Comparison of ENCODE assay signal across 15 cellular contexts in the genomic region with DNA sequence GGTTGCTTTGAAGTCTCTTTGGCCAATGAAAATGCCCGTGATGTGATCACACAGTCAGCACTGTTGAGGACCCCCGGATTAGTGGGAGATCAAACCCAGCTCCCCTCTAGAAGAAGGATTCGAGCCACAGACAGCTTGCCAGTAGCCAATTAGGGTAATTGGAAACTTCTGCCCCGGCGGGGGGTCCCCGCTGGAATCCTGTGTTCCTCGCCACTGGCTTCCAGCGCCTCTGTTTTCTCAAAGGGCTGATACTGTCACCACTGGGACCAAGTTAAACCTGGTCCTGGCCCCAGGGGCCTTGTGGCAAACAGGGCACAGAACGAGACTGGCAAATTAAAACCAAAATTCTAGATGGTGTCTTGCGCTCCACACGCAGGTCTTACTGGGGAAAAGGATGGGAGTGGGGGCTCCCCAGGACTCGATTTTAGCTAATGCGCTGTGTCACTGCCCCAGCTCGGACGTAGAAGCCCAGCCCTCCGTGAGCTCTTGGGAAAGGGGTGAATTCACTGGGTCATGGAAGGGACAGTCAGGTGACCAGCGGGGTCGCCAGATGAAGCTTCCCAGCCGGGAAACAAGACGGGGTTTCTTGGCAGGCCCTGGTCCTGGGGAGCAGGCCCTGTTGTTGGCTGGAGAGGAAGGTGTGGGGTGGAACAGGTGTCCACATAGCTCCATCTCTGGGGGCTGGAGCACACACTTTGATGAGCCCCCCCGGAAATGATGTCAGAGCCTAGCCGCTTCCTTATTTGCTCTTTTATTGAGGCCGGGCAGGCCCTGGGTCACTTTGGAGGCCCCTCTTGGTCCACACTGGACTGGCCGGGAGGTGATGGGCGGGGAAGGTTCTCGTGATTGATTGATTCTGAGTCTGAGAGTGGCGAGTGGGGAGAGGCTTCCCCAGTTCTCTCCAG.
DNase-seq lines count a peak whose midpoint lies in the region; ATAC-seq and TF ChIP-seq lines count a peak whose summit lies in the region.
"Had no signal": no experiment of that assay in that cellular context is flagged by ENCODE, and none has a peak within 500 bp of the region (broad histone marks: within the 10 kb centered on the region; RNA-seq: fewer than 3 reads in every experiment).

No MANE protein-coding gene starts in this region.

- H3K9ac ChIP-seq in BLaER1 treated with 17β-estradiol and CSF1 and Interleukin-3, amounts not matched to agents 10 nM and 100 nM, result peak overlapping the region in 2 of 11 experiments; percentile 15; a peak in 1 of 22 replicates

- H4K20me1 ChIP-seq in BLaER1 treated with 17β-estradiol and CSF1 and Interleukin-3, amounts not matched to agents 10 nM and 100 nM, result no peaks in the 10 kb centered on the region

- CTCF ChIA-PET in activated CD8-positive, alpha-beta T cell treated with anti-CD3 and anti-CD28 coated beads for 36 hours (lab: Charles Lee), result interaction anchor here (1.2 kb wide), 1 partner anchor 84 kb away, joined by 3 read pairs; no protein-coding TSS in a partner anchor

- H3K27ac Mint-ChIP-seq in nephron progenitor cell (peak overlapping the region; percentile 96), endothelial cell (ENCODE audit: unreplicated experiment) (no peak overlapping the region)
- H3K27ac Mint-ChIP-seq in activated CD8-positive, alpha-beta T cell treated with anti-CD3 and anti-CD28 coated beads for 36 hours, result no peak overlapping the region
- H3K27ac Mint-ChIP-seq: activated CD4-positive, alpha-beta T cell treated with anti-CD3 and anti-CD28 coated beads for 36 hours; activated naive CD8-positive, alpha-beta T cell; B cell; T-helper 1 cell treated with Interleukin-12 subunit alpha and Interleukin-12 subunit beta and Interleukin-4 antibody, amounts not matched to agents 30 μg/mL and 1 μg/mL, for 36 hours had no signal

- peak overlapping the region; percentile 58 for H3K4me3 Mint-ChIP-seq in nephron progenitor cell
- no peak overlapping the region for H3K4me3 Mint-ChIP-seq in activated CD8-positive, alpha-beta T cell treated with anti-CD3 and anti-CD28 coated beads for 36 hours
- no peak overlapping the region for H3K4me3 Mint-ChIP-seq in endothelial cell (ENCODE audit: unreplicated experiment)
- H3K4me3 Mint-ChIP-seq: activated CD4-positive, alpha-beta T cell treated with anti-CD3 and anti-CD28 coated beads for 36 hours; activated naive CD8-positive, alpha-beta T cell; B cell; T-helper 1 cell treated with Interleukin-12 subunit alpha and Interleukin-12 subunit beta and Interleukin-4 antibody, amounts not matched to agents 30 μg/mL and 1 μg/mL, for 36 hours had no signal

- POLR2A ChIA-PET in activated CD8-positive, alpha-beta T cell treated with anti-CD3 and anti-CD28 coated beads for 36 hours (lab: Charles Lee), result interaction anchor here (0.7 kb wide), 1 partner anchor 145 kb away, joined by 3 read pairs; no protein-coding TSS in a partner anchor

- H3K36me3 ChIP-seq in BLaER1 treated with 17β-estradiol and CSF1 and Interleukin-3, amounts not matched to agents 10 nM and 100 nM, result peaks cover 0 to 34% (median 4%) of the 10 kb centered on the region in 11 experiments; a peak in 7 of 22 replicates
- H3K36me3 ChIP-seq: neutrophil had no signal

- intact Hi-C loops in dorsolateral prefrontal cortex (cut with DNase I), result loop anchor here (5.0 kb wide), 2 partner anchors 62 to 87 kb away; no protein-coding TSS in a partner anchor
- intact Hi-C loops in activated CD8-positive, alpha-beta T cell treated with anti-CD3 and anti-CD28 coated beads for 36 hours (cut with micrococcal nuclease), result no loop called here

- H3K4me3 ChIP-seq in BLaER1 treated with 17β-estradiol and CSF1 and Interleukin-3, amounts not matched to agents 10 nM and 100 nM, result no peak overlapping the region
- H3K4me3 ChIP-seq in dorsolateral prefrontal cortex, result peak overlapping the region in 27 of 59 donors; percentile 1 to 47 (median 26)
- H3K4me3 ChIP-seq: heart left ventricle, skin epidermis had no signal

- peaks cover 15 to 53% (median 26%) of the 10 kb centered on the region in 10 experiments for H3K4me1 ChIP-seq in BLaER1 treated with 17β-estradiol and CSF1 and Interleukin-3, amounts not matched to agents 10 nM and 100 nM

- H3K4me2 ChIP-seq in BLaER1 treated with 17β-estradiol and CSF1 and Interleukin-3, amounts not matched to agents 10 nM and 100 nM, result peak overlapping the region in 10 of 11 experiments; percentile 2 to 76 (median 50); a peak in 18 of 22 replicates

- DNase-seq in NCI-H146 (lab: John Stamatoyannopoulos, UW) (peak; percentile 55), dorsolateral prefrontal cortex (no peak), nephron progenitor cell (peak; percentile 42), DMS114 treated with DMSO at 0.1 percent for 48 hours (lab: John Stamatoyannopoulos, UW; ENCODE audit: unreplicated experiment) (no peak), endothelial cell (ENCODE audit: low spot score) (no peak)
- DNase-seq in activated CD8-positive, alpha-beta T cell treated with anti-CD3 and anti-CD28 coated beads for 36 hours, result no peak
- DNase-seq: activated CD4-positive, alpha-beta T cell treated with anti-CD3 and anti-CD28 coated beads for 36 hours had no signal

- H3K27me3 Mint-ChIP-seq in nephron progenitor cell (ENCODE audit: low read depth, poor library complexity) (peaks cover 3% of the 10 kb centered on the region), endothelial cell (ENCODE audit: unreplicated experiment) (peaks cover 4% of the 10 kb centered on the region)
- no peaks in the 10 kb centered on the region for H3K27me3 Mint-ChIP-seq in activated CD8-positive, alpha-beta T cell treated with anti-CD3 and anti-CD28 coated beads for 36 hours
- H3K27me3 Mint-ChIP-seq: activated CD4-positive, alpha-beta T cell treated with anti-CD3 and anti-CD28 coated beads for 36 hours; activated naive CD8-positive, alpha-beta T cell; B cell had no signal

- H3K27ac ChIP-seq in BLaER1 treated with 17β-estradiol and CSF1 and Interleukin-3, amounts not matched to agents 10 nM and 100 nM, result no peak overlapping the region
- H3K27ac ChIP-seq in dorsolateral prefrontal cortex, result peak overlapping the region; percentile 11 to 98 (median 93)
- H3K27ac ChIP-seq: heart left ventricle, neutrophil had no signal

- H3K9me3 ChIP-seq in BLaER1 treated with 17β-estradiol and CSF1 and Interleukin-3, amounts not matched to agents 10 nM and 100 nM (replicated peaks in 1 of 11), result peaks cover 0 to 10% (median 4%) of the 10 kb centered on the region in 11 experiments; a peak in 5 of 22 replicates
- H3K9me3 ChIP-seq: neutrophil had no signal

- H3K9me3 Mint-ChIP-seq in nephron progenitor cell, result peaks cover 6% of the 10 kb centered on the region
- peaks cover 5% of the 10 kb centered on the region for H3K9me3 Mint-ChIP-seq in activated CD8-positive, alpha-beta T cell treated with anti-CD3 and anti-CD28 coated beads for 36 hours
- no peaks in the 10 kb centered on the region for H3K9me3 Mint-ChIP-seq in endothelial cell (ENCODE audit: unreplicated experiment)

- peaks cover 33% of the 10 kb centered on the region for H3K36me3 Mint-ChIP-seq in nephron progenitor cell (ENCODE audit: low read depth)
- no peaks in the 10 kb centered on the region for H3K36me3 Mint-ChIP-seq in activated CD8-positive, alpha-beta T cell treated with anti-CD3 and anti-CD28 coated beads for 36 hours (ENCODE audit: low read depth)
- H3K36me3 Mint-ChIP-seq in endothelial cell (ENCODE audit: low read depth, unreplicated experiment), result peaks cover 27% of the 10 kb centered on the region
- H3K36me3 Mint-ChIP-seq: activated naive CD8-positive, alpha-beta T cell had no signal

- ATAC-seq in activated CD8-positive, alpha-beta T cell treated with anti-CD3 and anti-CD28 coated beads for 36 hours, result no peak
- ATAC-seq in GM21786 (IDR thresholded peaks at IDR 0.05; ENCODE audit: unreplicated experiment), result no peak
- ATAC-seq: activated CD4-positive, alpha-beta T cell treated with anti-CD3 and anti-CD28 coated beads for 36 hours had no signal

- H3K4me1 Mint-ChIP-seq in nephron progenitor cell (peaks cover 73% of the 10 kb centered on the region), endothelial cell (ENCODE audit: unreplicated experiment) (peaks cover 13% of the 10 kb centered on the region)
- peaks cover 14% of the 10 kb centered on the region for H3K4me1 Mint-ChIP-seq in activated CD8-positive, alpha-beta T cell treated with anti-CD3 and anti-CD28 coated beads for 36 hours (ENCODE audit: low read depth)
- H3K4me1 Mint-ChIP-seq: B cell had no signal

- no peaks in the 10 kb centered on the region for H3K27me3 ChIP-seq in BLaER1 treated with 17β-estradiol and CSF1 and Interleukin-3, amounts not matched to agents 10 nM and 100 nM
- no peaks in the 10 kb centered on the region for H3K27me3 ChIP-seq in dorsolateral prefrontal cortex
- H3K27me3 ChIP-seq: heart left ventricle, neutrophil had no signal

- TF ChIP-seq CTCF in dorsolateral prefrontal cortex (IDR thresholded peaks at IDR 0.05 in 54 of 56, conservative IDR thresholded peaks at IDR 0.05 in 2 of 56; ENCODE audit: low read depth in 1 of 56, partially characterized antibody in 56 of 56), result no peak
- TF ChIP-seq CTCF in nephron progenitor cell (IDR thresholded peaks at IDR 0.05), result no peak
- TF ChIP-seq CTCF in activated CD8-positive, alpha-beta T cell treated with anti-CD3 and anti-CD28 coated beads for 36 hours (IDR thresholded peaks at IDR 0.05), result no peak
- TF ChIP-seq CTCF in endothelial cell (IDR thresholded peaks at IDR 0.05; ENCODE audit: unreplicated experiment), result no peak

Comparison
In these comparisons a context has a peak if more than half of its experiments do, and no peak if none do; other contexts are left out.
1. H3K27ac ChIP-seq: peak in dorsolateral prefrontal cortex (59 of 59); none in BLaER1 treated with 17β-estradiol and CSF1 and Interleukin-3, amounts not matched to agents 10 nM and 100 nM (0 of 11).
2. DNase-seq: peak in NCI-H146 (single experiment) and nephron progenitor cell (single experiment); none in dorsolateral prefrontal cortex (0 of 10), activated CD8-positive, alpha-beta T cell treated with anti-CD3 and anti-CD28 coated beads for 36 hours (single experiment), DMS114 treated with DMSO at 0.1 percent for 48 hours (single experiment) and endothelial cell (single experiment).